In the genomic region with DNA sequence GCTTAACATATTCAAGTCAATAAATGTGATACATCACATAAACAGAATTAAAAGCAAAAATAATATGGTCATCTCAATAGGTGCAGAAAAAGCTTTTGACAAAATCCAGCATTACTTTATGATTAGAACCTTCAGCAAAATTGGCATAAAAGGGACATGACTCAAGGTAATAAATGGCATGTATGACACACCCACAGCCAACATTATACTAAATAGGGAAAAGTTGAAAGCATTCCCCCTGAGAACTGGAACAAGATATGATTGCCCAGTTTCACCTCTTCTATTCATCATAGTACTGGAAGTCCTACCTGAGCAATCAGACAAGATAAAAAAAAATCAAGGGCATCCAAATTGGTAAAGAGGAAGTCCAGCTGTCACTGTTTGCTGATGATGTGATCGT, we compare ENCODE assay signal across 34 cellular contexts.
"Had no signal": no experiment of that assay in that cellular context is flagged by ENCODE, and none has a peak within 500 bp of the region (broad histone marks: within the 10 kb centered on the region; RNA-seq: fewer than 3 reads in every experiment).

No MANE protein-coding gene starts in this region.

- H3K27ac ChIP-seq: KMS-11 had no signal

- DNase-seq: Karpas-422, Kasumi-1, MG63, MM.1S, MV-4-11, NCI-H1048, NCI-H1092, NCI-H1092 treated with DMSO at 0.1 percent for 48 hours, NCI-H1105, NCI-H1105 treated with DMSO at 0.1 percent for 48 hours, NCI-H1417, NCI-H1417 treated with DMSO at 0.1 percent for 48 hours, NCI-H1436, NCI-H1436 treated with DMSO at 0.1 percent for 48 hours, NCI-H146, NCI-H1694, NCI-H1694 treated with DMSO at 0.1 percent for 48 hours, NCI-H187, NCI-H187 treated with DMSO at 0.1 percent for 48 hours, NCI-H1930, NCI-H2029, NCI-H2029 treated with DMSO at 0.1 percent for 48 hours, NCI-H2081, NCI-H2081 treated with DMSO at 0.1 percent for 48 hours, NCI-H2107, NCI-H2171, NCI-H2171 treated with DMSO at 0.1 percent for 48 hours, NCI-H2227 treated with DMSO at 0.1 percent for 48 hours, NCI-H226, NCI-H345, NCI-H446, NCI-H446 treated with DMSO at 0.1 percent for 48 hours, NCI-H510A had no signal

- H3K9me3 ChIP-seq: MG63 had no signal

- H3K4me2 ChIP-seq: KMS-11 had no signal

- H3K4me3 ChIP-seq: MG63 had no signal

- H3K27me3 ChIP-seq: MG63 had no signal

- H3K36me3 ChIP-seq: MG63 had no signal

- H3K9ac ChIP-seq: KMS-11 had no signal
